20 cellular contexts compared by ENCODE assay signal in genomic region chr12:116720129-116720528, GRCh38. TPM values are rescaled to one million over a fixed set of nuclear protein-coding genes. Genes with fewer than 3 reads are reported as not detected.
DNase-seq lines count a peak whose midpoint lies in the region; ATAC-seq and TF ChIP-seq lines count a peak whose summit lies in the region.
"Had no signal": no experiment of that assay in that cellular context is flagged by ENCODE, and none has a peak within 500 bp of the region (broad histone marks: within the 10 kb centered on the region; RNA-seq: fewer than 3 reads in every experiment).

No MANE protein-coding gene starts in this region.

- peaks cover 49% of the 10 kb centered on the region for H3K36me3 Mint-ChIP-seq in activated T-helper 2 cell treated with anti-CD3 and anti-CD28 coated beads, Interferon-gamma antibody, Interleukin-2, Interleukin-4, amounts not matched to agents 10 μg/mL and 5 μg/mL and 100 μg/mL, durations not matched to agents 14 hours and 24 hours and 36 hours (ENCODE audit: low read depth)
- H3K36me3 Mint-ChIP-seq in activated naive CD8-positive, alpha-beta T cell treated with anti-CD3 and anti-CD28 coated beads for 36 hours, result no peaks in the 10 kb centered on the region
- H3K36me3 Mint-ChIP-seq in activated CD8-positive, alpha-beta memory T cell treated with anti-CD3 and anti-CD28 coated beads, Interleukin-2, amount 10 ng/mL, durations not matched to agents 7 days and 5 days, result peaks cover 18% of the 10 kb centered on the region

- H3K4me1 ChIP-seq in HUES64 (ENCODE audit: insufficient read depth, low read length) (peaks cover 26% of the 10 kb centered on the region), stomach (peaks cover 10 to 33% (median 22%) of the 10 kb centered on the region in 4 donors)

- H3K27me3 Mint-ChIP-seq in activated T-helper 2 cell treated with anti-CD3 and anti-CD28 coated beads, Interferon-gamma antibody, Interleukin-2, Interleukin-4, amounts not matched to agents 10 μg/mL and 5 μg/mL and 100 μg/mL, durations not matched to agents 14 hours and 24 hours and 36 hours (ENCODE audit: low read depth), result no peaks in the 10 kb centered on the region
- no peaks in the 10 kb centered on the region for H3K27me3 Mint-ChIP-seq in activated naive CD8-positive, alpha-beta T cell treated with anti-CD3 and anti-CD28 coated beads for 36 hours
- H3K27me3 Mint-ChIP-seq in activated CD8-positive, alpha-beta memory T cell treated with anti-CD3 and anti-CD28 coated beads, Interleukin-2, amount 10 ng/mL, durations not matched to agents 7 days and 5 days, result no peaks in the 10 kb centered on the region

- ATAC-seq in activated CD8-positive, alpha-beta memory T cell treated with anti-CD3 and anti-CD28 coated beads, Interleukin-2, amount 10 ng/mL, durations not matched to agents 7 days and 5 days, result no peak
- ATAC-seq: CD8-positive, alpha-beta T cell; HCT116 had no signal

- WGBS in HUES64, result 95% methylated on average over 8 of the region's 8 CpGs
- 62 to 86% (median 69%) methylated on average over 8 of the region's 8 CpGs for WGBS in stomach, 5 donors

- H3K36me3 ChIP-seq in HUES64 (ENCODE audit: insufficient read depth, low read length), result peaks cover 53% of the 10 kb centered on the region
- H3K36me3 ChIP-seq in stomach, result peaks cover 31 to 73% (median 67%) of the 10 kb centered on the region in 4 donors
- H3K36me3 ChIP-seq: SJCRH30 had no signal

- intact Hi-C loops in stomach (cut with DNase I; ENCODE audit: low total_unique reads), result no loop called here
- intact Hi-C loops in activated T-helper 2 cell treated with anti-CD3 and anti-CD28 coated beads, Interferon-gamma antibody, Interleukin-2, Interleukin-4, amounts not matched to agents 10 μg/mL and 5 μg/mL and 100 μg/mL, durations not matched to agents 14 hours and 24 hours and 36 hours (cut with micrococcal nuclease), result no loop called here

- DNase-seq in left kidney (ENCODE audit: low read depth, low spot score) (peak; percentile 18), stomach (no peak), NCI-H345 treated with DMSO at 0.1 percent for 48 hours (lab: John Stamatoyannopoulos, UW; ENCODE audit: unreplicated experiment) (no peak)
- no peak for DNase-seq in activated T-helper 2 cell treated with anti-CD3 and anti-CD28 coated beads, Interferon-gamma antibody, Interleukin-2, Interleukin-4, amounts not matched to agents 10 μg/mL and 5 μg/mL and 100 μg/mL, durations not matched to agents 14 hours and 24 hours and 36 hours (ENCODE audit: low spot score)
- DNase-seq in activated naive CD8-positive, alpha-beta T cell treated with anti-CD3 and anti-CD28 coated beads for 36 hours, result no peak
- DNase-seq in activated CD8-positive, alpha-beta memory T cell treated with anti-CD3 and anti-CD28 coated beads, Interleukin-2, amount 10 ng/mL, durations not matched to agents 7 days and 5 days, result no peak
- DNase-seq: Calu3; CD8-positive, alpha-beta T cell; EL; MM.1S; NCI-H1092; NCI-H2081 treated with DMSO at 0.1 percent for 48 hours; NCI-H524; NCI-H82; PC-9; SJCRH30 had no signal

- H3K4me1 Mint-ChIP-seq in activated T-helper 2 cell treated with anti-CD3 and anti-CD28 coated beads, Interferon-gamma antibody, Interleukin-2, Interleukin-4, amounts not matched to agents 10 μg/mL and 5 μg/mL and 100 μg/mL, durations not matched to agents 14 hours and 24 hours and 36 hours (ENCODE audit: low read depth), result peaks cover 11% of the 10 kb centered on the region
- H3K4me1 Mint-ChIP-seq in activated naive CD8-positive, alpha-beta T cell treated with anti-CD3 and anti-CD28 coated beads for 36 hours, result peaks cover 8% of the 10 kb centered on the region
- H3K4me1 Mint-ChIP-seq in activated CD8-positive, alpha-beta memory T cell treated with anti-CD3 and anti-CD28 coated beads, Interleukin-2, amount 10 ng/mL, durations not matched to agents 7 days and 5 days, result peaks cover 16% of the 10 kb centered on the region

- H3K27ac ChIP-seq in HUES64 (ENCODE audit: low read depth, low read length) (0 out of 2 replicates have a peak overlapping the region, but pooled peaks have one; percentile 6), angular gyrus (ENCODE audit: low read depth, low read length) (peak overlapping the region; percentile 4), stomach (peak overlapping the region in 3 of 5 donors; percentile 5 to 25 (median 18))
- H3K27ac ChIP-seq: BLaER1 treated with 17β-estradiol and CSF1 and Interleukin-3, amounts not matched to agents 10 nM and 100 nM; PC-9; SJCRH30 had no signal

- H3K27ac Mint-ChIP-seq in activated T-helper 2 cell treated with anti-CD3 and anti-CD28 coated beads, Interferon-gamma antibody, Interleukin-2, Interleukin-4, amounts not matched to agents 10 μg/mL and 5 μg/mL and 100 μg/mL, durations not matched to agents 14 hours and 24 hours and 36 hours, result no peak overlapping the region
- no peak overlapping the region for H3K27ac Mint-ChIP-seq in activated naive CD8-positive, alpha-beta T cell treated with anti-CD3 and anti-CD28 coated beads for 36 hours
- H3K27ac Mint-ChIP-seq in activated CD8-positive, alpha-beta memory T cell treated with anti-CD3 and anti-CD28 coated beads, Interleukin-2, amount 10 ng/mL, durations not matched to agents 7 days and 5 days, result no peak overlapping the region
- H3K27ac Mint-ChIP-seq: CD8-positive, alpha-beta T cell had no signal

- H3K4me3 ChIP-seq in HUES64 (ENCODE audit: low read length) (no peak overlapping the region), stomach (no peak overlapping the region)
- H3K4me3 ChIP-seq: BLaER1 treated with 17β-estradiol and CSF1 and Interleukin-3, amounts not matched to agents 10 nM and 100 nM; PC-9; SJCRH30 had no signal

- no peaks in the 10 kb centered on the region for H3K9me3 Mint-ChIP-seq in activated T-helper 2 cell treated with anti-CD3 and anti-CD28 coated beads, Interferon-gamma antibody, Interleukin-2, Interleukin-4, amounts not matched to agents 10 μg/mL and 5 μg/mL and 100 μg/mL, durations not matched to agents 14 hours and 24 hours and 36 hours
- no peaks in the 10 kb centered on the region for H3K9me3 Mint-ChIP-seq in activated naive CD8-positive, alpha-beta T cell treated with anti-CD3 and anti-CD28 coated beads for 36 hours
- no peaks in the 10 kb centered on the region for H3K9me3 Mint-ChIP-seq in activated CD8-positive, alpha-beta memory T cell treated with anti-CD3 and anti-CD28 coated beads, Interleukin-2, amount 10 ng/mL, durations not matched to agents 7 days and 5 days (ENCODE audit: low read depth)
- H3K9me3 Mint-ChIP-seq: CD8-positive, alpha-beta T cell had no signal

- no peak for TF ChIP-seq EP300 in stomach (IDR thresholded peaks at IDR 0.05)

- no peak for TF ChIP-seq CTCF in stomach (IDR thresholded peaks at IDR 0.05)

- H3K27me3 ChIP-seq in HUES64 (ENCODE audit: insufficient read depth, low read length), result no peaks in the 10 kb centered on the region
- H3K27me3 ChIP-seq in stomach, result no peaks in the 10 kb centered on the region
- H3K27me3 ChIP-seq: BLaER1 treated with 17β-estradiol and CSF1 and Interleukin-3, amounts not matched to agents 10 nM and 100 nM; SJCRH30 had no signal

- no peak for TF ChIP-seq POLR2A in stomach (IDR thresholded peaks at IDR 0.05)

- no peaks in the 10 kb centered on the region for H3K9me3 ChIP-seq in HUES64 (ENCODE audit: insufficient read depth, low read depth, low read length)
- H3K9me3 ChIP-seq in stomach, result no peaks in the 10 kb centered on the region
- H3K9me3 ChIP-seq: BLaER1 treated with 17β-estradiol and CSF1 and Interleukin-3, amounts not matched to agents 10 nM and 100 nM; SJCRH30 had no signal

- CTCF ChIA-PET in activated CD8-positive, alpha-beta memory T cell treated with anti-CD3 and anti-CD28 coated beads, Interleukin-2, amount 10 ng/mL, durations not matched to agents 7 days and 5 days (lab: Charles Lee), result interaction anchor here (0.6 to 1.5 kb wide), 2 partner anchors 11 to 259 kb away, joined by 5 to 6 read pairs; no protein-coding TSS in a partner anchor

- H3K9ac ChIP-seq in HUES64 (ENCODE audit: low read depth, low read length), result no peak overlapping the region; the same call in 1 of the 2 replicates
- H3K9ac ChIP-seq: BLaER1 treated with 17β-estradiol and CSF1 and Interleukin-3, amounts not matched to agents 10 nM and 100 nM had no signal

- no peak overlapping the region for H3K4me3 Mint-ChIP-seq in activated T-helper 2 cell treated with anti-CD3 and anti-CD28 coated beads, Interferon-gamma antibody, Interleukin-2, Interleukin-4, amounts not matched to agents 10 μg/mL and 5 μg/mL and 100 μg/mL, durations not matched to agents 14 hours and 24 hours and 36 hours (ENCODE audit: low read depth)
- H3K4me3 Mint-ChIP-seq in activated naive CD8-positive, alpha-beta T cell treated with anti-CD3 and anti-CD28 coated beads for 36 hours, result no peak overlapping the region
- H3K4me3 Mint-ChIP-seq in activated CD8-positive, alpha-beta memory T cell treated with anti-CD3 and anti-CD28 coated beads, Interleukin-2, amount 10 ng/mL, durations not matched to agents 7 days and 5 days, result no peak overlapping the region
- H3K4me3 Mint-ChIP-seq: CD8-positive, alpha-beta T cell had no signal

RNA-seq across cellular contexts. Expression of gene SPRING1, which starts 17.7 kb away (rescaled TPM):
- polyA plus RNA-seq in HUES64 (2013, experiment 1 of 2), result 21.2 TPM
- polyA plus RNA-seq in HUES64 (2013, experiment 2 of 2), result 19.1 TPM
- total RNA-seq in stomach, result 100 to 1,000 TPM in 1 of 5 donors, 10 to 100 TPM in 3, 1 to 10 TPM in 1; 1.2 to 124 (median 71.9) TPM
- 10 to 100 TPM; 11.6 to 27.0 (median 19.9) TPM for polyA plus RNA-seq in stomach
- 32.4 and 36.1 TPM in 2 replicates for total RNA-seq in activated T-helper 2 cell treated with anti-CD3 and anti-CD28 coated beads, Interferon-gamma antibody, Interleukin-2, Interleukin-4, amounts not matched to agents 10 μg/mL and 5 μg/mL and 100 μg/mL, durations not matched to agents 14 hours and 24 hours and 36 hours
- 10 to 100 TPM; 25.4 to 28.0 TPM for total RNA-seq in activated naive CD8-positive, alpha-beta T cell treated with anti-CD3 and anti-CD28 coated beads for 36 hours
- total RNA-seq in activated CD8-positive, alpha-beta memory T cell treated with anti-CD3 and anti-CD28 coated beads, Interleukin-2, amount 10 ng/mL, durations not matched to agents 7 days and 5 days, result 10 to 100 TPM; 25.3 to 31.8 TPM

RNA-seq across cellular contexts. Expression of gene RNFT2, which starts 18.0 kb away (rescaled TPM):
- 9.8 TPM for polyA plus RNA-seq in HUES64 (2013, experiment 1 of 2)
- 13.2 TPM for polyA plus RNA-seq in HUES64 (2013, experiment 2 of 2)
- total RNA-seq in stomach, result 10 to 100 TPM in 1 of 5 donors, 1 to 10 TPM in 2, under 1 TPM in 1, not detected in 1; 0.43 to 12.7 (median 3.4) TPM
- polyA plus RNA-seq in stomach, result 1 to 10 TPM in 1 of 3 donors, under 1 TPM in 1, not detected in 1; 0.44 to 1.0 TPM
- total RNA-seq in activated T-helper 2 cell treated with anti-CD3 and anti-CD28 coated beads, Interferon-gamma antibody, Interleukin-2, Interleukin-4, amounts not matched to agents 10 μg/mL and 5 μg/mL and 100 μg/mL, durations not matched to agents 14 hours and 24 hours and 36 hours, result 11.0 and 14.4 TPM in 2 replicates
- total RNA-seq in activated naive CD8-positive, alpha-beta T cell treated with anti-CD3 and anti-CD28 coated beads for 36 hours, result 10 to 100 TPM; 14.8 to 16.9 TPM
- total RNA-seq in activated CD8-positive, alpha-beta memory T cell treated with anti-CD3 and anti-CD28 coated beads, Interleukin-2, amount 10 ng/mL, durations not matched to agents 7 days and 5 days, result 1 to 10 TPM; 8.6 to 8.9 TPM
